ENCODE assay signal across 34 cellular contexts in the genomic region with DNA sequence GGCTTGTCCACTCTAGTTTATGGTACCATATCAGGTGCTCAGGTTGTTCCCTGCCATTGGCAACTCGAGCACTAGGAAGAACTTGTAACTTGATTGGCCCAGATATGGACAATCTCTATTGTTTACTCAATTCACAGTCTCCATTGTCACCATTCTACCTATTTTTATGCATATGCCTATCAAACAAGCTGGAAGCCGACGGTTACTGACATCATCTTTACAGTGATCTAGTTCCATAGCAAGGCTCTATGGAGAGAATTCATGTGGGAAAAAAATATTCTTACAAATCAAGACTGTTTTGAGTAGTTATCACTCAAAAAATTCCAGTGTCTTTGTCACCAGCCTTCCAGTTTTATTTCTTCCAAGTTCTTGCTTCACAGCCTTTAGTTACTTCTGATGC.
"Had no signal": no experiment of that assay in that cellular context is flagged by ENCODE, and none has a peak within 500 bp of the region (broad histone marks: within the 10 kb centered on the region; RNA-seq: fewer than 3 reads in every experiment).

No MANE protein-coding gene starts in this region.

- H3K36me3 ChIP-seq: MG63 had no signal

- DNase-seq: Karpas-422, Kasumi-1, MG63, MM.1S, MV-4-11, NCI-H1048, NCI-H1092, NCI-H1092 treated with DMSO at 0.1 percent for 48 hours, NCI-H1105, NCI-H1105 treated with DMSO at 0.1 percent for 48 hours, NCI-H1417, NCI-H1417 treated with DMSO at 0.1 percent for 48 hours, NCI-H1436, NCI-H1436 treated with DMSO at 0.1 percent for 48 hours, NCI-H146, NCI-H1694, NCI-H1694 treated with DMSO at 0.1 percent for 48 hours, NCI-H187, NCI-H187 treated with DMSO at 0.1 percent for 48 hours, NCI-H1930, NCI-H2029, NCI-H2029 treated with DMSO at 0.1 percent for 48 hours, NCI-H2081, NCI-H2081 treated with DMSO at 0.1 percent for 48 hours, NCI-H2107, NCI-H2171, NCI-H2171 treated with DMSO at 0.1 percent for 48 hours, NCI-H2227 treated with DMSO at 0.1 percent for 48 hours, NCI-H226, NCI-H345, NCI-H446, NCI-H446 treated with DMSO at 0.1 percent for 48 hours, NCI-H510A, NCI-H510A treated with DMSO at 0.1 percent for 48 hours had no signal

- H3K9me3 ChIP-seq: MG63 had no signal

- H3K27me3 ChIP-seq: MG63 had no signal

- H3K4me3 ChIP-seq: MG63 had no signal
